Comparison of ENCODE assay signal across 8 cellular contexts in genomic region chr1:108125312-108126138, GRCh38.
DNase-seq lines count a peak whose midpoint lies in the region; ATAC-seq, FAIRE-seq and TF ChIP-seq lines count a peak whose summit lies in the region.

No MANE protein-coding gene starts in this region.

- DNase-seq in GM19239 (ENCODE audit: insufficient read length, low spot score) = peak; percentile 53
- DNase-seq in NCI-H345 (lab: John Stamatoyannopoulos, UW) = peak; percentile 72
- peak; percentile 27 to 60 for DNase-seq in activated CD4-positive, alpha-beta T cell treated with anti-CD3 and anti-CD28 coated beads for 24 hours (ENCODE audit: low read depth in 2 of 2)
- DNase-seq in chondrocyte (ENCODE audit: low spot score) = no peak
- peak in 1 of 2 donors; percentile 64 for DNase-seq in left lung
- peak; percentile 31 to 61 (median 39) for DNase-seq in stimulated activated CD4-positive, alpha-beta T cell treated with anti-CD3 and anti-CD28 coated beads, TNF-alpha, amount 100 ng/mL, for 24 hours (ENCODE audit: low read depth in 3 of 3)

- peak; percentile 67 for FAIRE-seq in GM19239 (lab: Jason Lieb, UNC)

- peaks cover 1% of the 10 kb centered on the region for H3K36me3 Mint-ChIP-seq in chondrocyte (ENCODE audit: low read depth)

- H3K4me2 ChIP-seq in BLaER1 treated with 17β-estradiol and CSF1 and Interleukin-3, amounts not matched to agents 10 nM and 100 nM = peak overlapping the region in 10 of 11 experiments; percentile 38 to 69 (median 51); a peak in 17 of 22 replicates

- peaks cover 2% of the 10 kb centered on the region for H3K27me3 Mint-ChIP-seq in chondrocyte (ENCODE audit: low read depth)

- peak overlapping the region in 2 of 11 experiments; percentile 15 to 33; a peak in 1 of 22 replicates for H3K9ac ChIP-seq in BLaER1 treated with 17β-estradiol and CSF1 and Interleukin-3, amounts not matched to agents 10 nM and 100 nM

- ATAC-seq in HG03342 (IDR thresholded peaks at IDR 0.05; ENCODE audit: unreplicated experiment) = peak; percentile 96
- ATAC-seq in left lung = peak; percentile 100

- no peaks in the 10 kb centered on the region for H3K9me3 Mint-ChIP-seq in chondrocyte (ENCODE audit: low read depth)

- no peak overlapping the region for H3K4me3 Mint-ChIP-seq in chondrocyte (ENCODE audit: unreplicated experiment)

- H3K4me3 ChIP-seq in BLaER1 treated with 17β-estradiol and CSF1 and Interleukin-3, amounts not matched to agents 10 nM and 100 nM = no peak overlapping the region
- no peak overlapping the region for H3K4me3 ChIP-seq in left lung

- no peak overlapping the region for H3K27ac Mint-ChIP-seq in chondrocyte (ENCODE audit: unreplicated experiment)

- 0 out of 22 replicates have a peak overlapping the region, but pooled peaks of 2 of the 11 experiments have one; percentile 3 to 42 for H3K27ac ChIP-seq in BLaER1 treated with 17β-estradiol and CSF1 and Interleukin-3, amounts not matched to agents 10 nM and 100 nM
- H3K27ac ChIP-seq in left lung = no peak overlapping the region

- intact Hi-C loops in left lung (cut with DNase I) = loop anchor here (2.0 to 10.0 kb wide), 2 partner anchors 341 to 343 kb away; no protein-coding TSS in a partner anchor

- TF ChIP-seq CTCF in chondrocyte (IDR thresholded peaks at IDR 0.05) (peak; percentile 96), left lung (IDR thresholded peaks at IDR 0.05) (peak; percentile 84 to 87)

- H4K20me1 ChIP-seq in BLaER1 treated with 17β-estradiol and CSF1 and Interleukin-3, amounts not matched to agents 10 nM and 100 nM = no peaks in the 10 kb centered on the region

- H3K4me1 Mint-ChIP-seq in chondrocyte (ENCODE audit: low read depth) = peaks cover 9% of the 10 kb centered on the region

- H3K27me3 ChIP-seq in BLaER1 treated with 17β-estradiol and CSF1 and Interleukin-3, amounts not matched to agents 10 nM and 100 nM = no peaks in the 10 kb centered on the region
- H3K27me3 ChIP-seq in left lung = no peaks in the 10 kb centered on the region

- H3K36me3 ChIP-seq in BLaER1 treated with 17β-estradiol and CSF1 and Interleukin-3, amounts not matched to agents 10 nM and 100 nM = no peaks in the 10 kb centered on the region
- no peaks in the 10 kb centered on the region for H3K36me3 ChIP-seq in left lung

- H3K9me3 ChIP-seq in BLaER1 treated with 17β-estradiol and CSF1 and Interleukin-3, amounts not matched to agents 10 nM and 100 nM (replicated peaks in 1 of 11) = peaks cover 0 to 17% (median 12%) of the 10 kb centered on the region in 11 experiments; a peak in 12 of 22 replicates
- no peaks in the 10 kb centered on the region for H3K9me3 ChIP-seq in left lung

- H3K4me1 ChIP-seq in BLaER1 treated with 17β-estradiol and CSF1 and Interleukin-3, amounts not matched to agents 10 nM and 100 nM = peaks cover 26 to 57% (median 49%) of the 10 kb centered on the region in 10 experiments
- H3K4me1 ChIP-seq in left lung = peaks cover 0 to 4% of the 10 kb centered on the region in 2 donors
